10 cellular contexts compared by ENCODE assay signal in the genomic region with DNA sequence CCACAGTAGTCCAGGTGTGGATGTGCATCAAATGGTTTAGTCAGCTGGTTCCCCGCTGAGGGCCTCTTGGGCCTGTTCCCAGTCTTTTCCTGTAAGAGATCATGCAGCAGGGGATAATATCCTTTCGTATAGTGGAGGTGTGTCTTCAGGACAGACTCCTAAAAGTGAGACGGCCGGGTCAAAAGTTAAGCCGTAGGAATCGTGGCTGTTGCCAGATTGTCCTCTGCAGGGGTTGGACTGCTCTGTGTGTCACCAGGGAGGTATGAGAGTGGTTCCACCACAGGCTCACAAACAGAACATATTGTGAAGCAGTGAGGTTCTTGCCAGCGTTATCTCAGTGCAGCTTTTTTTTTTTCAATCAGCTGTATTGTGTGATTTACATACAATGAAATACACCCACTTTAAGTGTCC.
DNase-seq lines count a peak whose midpoint lies in the region; ATAC-seq and TF ChIP-seq lines count a peak whose summit lies in the region.
"Had no signal": no experiment of that assay in that cellular context is flagged by ENCODE, and none has a peak within 500 bp of the region (broad histone marks: within the 10 kb centered on the region; RNA-seq: fewer than 3 reads in every experiment).

No MANE protein-coding gene starts in this region.

- CTCF ChIA-PET in CD8-positive, alpha-beta T cell (lab: Charles Lee), result no interaction called here

- no peaks in the 10 kb centered on the region for H3K27me3 ChIP-seq in CD8-positive, alpha-beta T cell (ENCODE audit: insufficient read depth, low read length)
- H3K27me3 ChIP-seq in brain microvascular endothelial cell (replicated peaks) (no peaks in the 10 kb centered on the region), tibial artery (no peaks in the 10 kb centered on the region)

- no peaks in the 10 kb centered on the region for H3K9me3 Mint-ChIP-seq in CD8-positive, alpha-beta T cell
- H3K9me3 Mint-ChIP-seq: activated naive CD8-positive, alpha-beta T cell treated with anti-CD3 and anti-CD28 coated beads, Interleukin-2, amount 10 ng/mL, durations not matched to agents 7 days and 5 days had no signal

- TF ChIP-seq CTCF in CD8-positive, alpha-beta T cell (IDR thresholded peaks at IDR 0.05), result no peak
- TF ChIP-seq CTCF in brain microvascular endothelial cell (IDR thresholded peaks at IDR 0.05; ENCODE audit: low read depth, low read length, missing control alignments), result no peak
- no peak for TF ChIP-seq CTCF in omental fat pad (IDR thresholded peaks at IDR 0.05)
- no peak for TF ChIP-seq CTCF in tibial artery (IDR thresholded peaks at IDR 0.05)

- peaks cover 14% of the 10 kb centered on the region for H3K36me3 Mint-ChIP-seq in CD8-positive, alpha-beta T cell

- intact Hi-C loops in CD8-positive, alpha-beta T cell (cut with DNase I, micrococcal nuclease), result no loop called here
- intact Hi-C loops in tibial artery (cut with DNase I; ENCODE audit: low total_unique reads), result no loop called here

- no peak overlapping the region for H3K27ac ChIP-seq in CD8-positive, alpha-beta T cell (ENCODE audit: low read depth, low read length)
- H3K27ac ChIP-seq in brain microvascular endothelial cell (peak overlapping the region; percentile 38), tibial artery (no peak overlapping the region)

- H3K27ac Mint-ChIP-seq in CD8-positive, alpha-beta T cell, result peak overlapping the region; percentile 68
- H3K27ac Mint-ChIP-seq: activated naive CD8-positive, alpha-beta T cell treated with anti-CD3 and anti-CD28 coated beads, Interleukin-2, amount 10 ng/mL, durations not matched to agents 7 days and 5 days had no signal

- no peaks in the 10 kb centered on the region for H3K36me3 ChIP-seq in CD8-positive, alpha-beta T cell (ENCODE audit: insufficient read depth, low read length)
- H3K36me3 ChIP-seq in brain microvascular endothelial cell (replicated peaks), result no peaks in the 10 kb centered on the region
- H3K36me3 ChIP-seq in tibial artery, result no peaks in the 10 kb centered on the region

- ATAC-seq in CD8-positive, alpha-beta T cell, result no peak
- ATAC-seq in omental fat pad (ENCODE audit: low FRiP score) (peak; percentile 28), GM18519 (IDR thresholded peaks at IDR 0.05; ENCODE audit: low FRiP score, unreplicated experiment) (no peak), HG03521 (IDR thresholded peaks at IDR 0.05; ENCODE audit: unreplicated experiment) (no peak)

- no peak overlapping the region for H3K4me3 ChIP-seq in CD8-positive, alpha-beta T cell (ENCODE audit: low read depth, low read length)
- H3K4me3 ChIP-seq in brain microvascular endothelial cell (ENCODE audit: low read depth, low read length), result no peak overlapping the region
- no peak overlapping the region for H3K4me3 ChIP-seq in tibial artery

- no peaks in the 10 kb centered on the region for H3K4me1 ChIP-seq in CD8-positive, alpha-beta T cell (ENCODE audit: insufficient read depth, low read length)
- H3K4me1 ChIP-seq in tibial artery, result peaks cover 0 to 49% (median 23%) of the 10 kb centered on the region in 4 donors

- POLR2A ChIA-PET in CD8-positive, alpha-beta T cell (lab: Charles Lee), result no interaction called here

- H3K27me3 Mint-ChIP-seq in CD8-positive, alpha-beta T cell (ENCODE audit: low read depth), result no peaks in the 10 kb centered on the region
- H3K27me3 Mint-ChIP-seq: activated naive CD8-positive, alpha-beta T cell treated with anti-CD3 and anti-CD28 coated beads, Interleukin-2, amount 10 ng/mL, durations not matched to agents 7 days and 5 days had no signal

- H3K4me1 Mint-ChIP-seq in CD8-positive, alpha-beta T cell (ENCODE audit: low read depth), result no peaks in the 10 kb centered on the region
- H3K4me1 Mint-ChIP-seq: activated naive CD8-positive, alpha-beta T cell treated with anti-CD3 and anti-CD28 coated beads, Interleukin-2, amount 10 ng/mL, durations not matched to agents 7 days and 5 days had no signal

- no peaks in the 10 kb centered on the region for H3K9me3 ChIP-seq in CD8-positive, alpha-beta T cell (ENCODE audit: low read length)
- no peaks in the 10 kb centered on the region for H3K9me3 ChIP-seq in tibial artery

- no peak overlapping the region for H3K4me3 Mint-ChIP-seq in CD8-positive, alpha-beta T cell
- H3K4me3 Mint-ChIP-seq: activated naive CD8-positive, alpha-beta T cell treated with anti-CD3 and anti-CD28 coated beads, Interleukin-2, amount 10 ng/mL, durations not matched to agents 7 days and 5 days had no signal

- in situ Hi-C loops in brain microvascular endothelial cell (cut with HindIII; ENCODE audit: low pct_ligation_motif_present, low sequenced_read_pairs), result loop anchor here (25.0 kb wide), 1 partner anchor 161 kb away; no protein-coding TSS in a partner anchor

- no peak for DNase-seq in CD8-positive, alpha-beta T cell
- DNase-seq in NCI-H1092 treated with DMSO at 0.1 percent for 48 hours (lab: John Stamatoyannopoulos, UW), result peak; percentile 62
- DNase-seq in brain microvascular endothelial cell, result peak; percentile 85
- no peak for DNase-seq in omental fat pad (ENCODE audit: low spot score)
- no peak for DNase-seq in putamen (ENCODE audit: low spot score)
- no peak for DNase-seq in tibial artery
- DNase-seq: activated naive CD8-positive, alpha-beta T cell treated with anti-CD3 and anti-CD28 coated beads, Interleukin-2, amount 10 ng/mL, durations not matched to agents 7 days and 5 days; stimulated activated CD4-positive, alpha-beta T cell treated with anti-CD3 and anti-CD28 coated beads, Interleukin-2, amount 100 ng/mL, for 48 hours had no signal

Comparison
In these comparisons a context has a peak if more than half of its experiments do, and no peak if none do; other contexts are left out.
1. DNase-seq: peak in NCI-H1092 treated with DMSO at 0.1 percent for 48 hours (single experiment) and brain microvascular endothelial cell (single experiment); none in CD8-positive, alpha-beta T cell (0 of 7), omental fat pad (single experiment), putamen (single experiment) and tibial artery (0 of 2).